ENCODE assay signal across 8 cellular contexts in the genomic region with DNA sequence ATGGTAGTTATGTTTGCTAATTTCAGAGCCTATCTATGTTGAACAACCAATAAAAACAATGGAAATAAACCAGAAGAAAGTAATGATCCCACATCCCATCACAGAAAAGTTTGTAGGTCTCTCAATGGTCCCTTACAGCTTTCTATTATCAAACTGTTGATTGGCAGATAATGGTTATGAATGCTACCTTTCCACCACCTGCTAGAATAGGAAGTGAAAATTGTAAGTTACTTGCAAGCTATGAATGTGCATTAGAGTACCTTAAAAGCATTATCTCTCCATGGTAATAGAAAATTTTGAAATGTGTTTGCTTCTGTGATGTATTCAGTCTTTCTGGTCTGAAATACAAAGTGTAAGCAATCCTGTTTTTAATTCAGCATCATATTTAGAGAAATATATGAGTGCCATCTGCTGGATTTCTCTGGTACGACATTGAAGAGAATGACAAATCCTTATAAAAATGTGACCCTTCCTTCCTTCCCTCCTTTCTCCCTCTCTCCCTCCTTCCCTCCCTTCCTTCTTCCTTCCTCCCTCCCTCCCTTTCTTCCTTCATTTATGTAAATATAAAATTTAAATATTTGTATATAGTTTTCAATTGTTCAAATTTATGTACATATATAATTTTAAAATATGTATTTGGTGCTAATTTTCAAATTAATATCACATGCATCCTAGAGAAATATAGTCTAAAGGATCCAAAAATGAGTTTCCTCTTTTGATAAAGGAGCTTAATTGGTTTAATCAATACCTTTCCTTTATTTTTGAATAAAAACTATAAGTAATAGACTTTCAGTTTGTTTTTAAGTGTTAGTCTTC. TPM values are rescaled to one million over a fixed set of nuclear protein-coding genes. Genes with fewer than 3 reads are reported as not detected.
DNase-seq lines count a peak whose midpoint lies in the region; ATAC-seq and TF ChIP-seq lines count a peak whose summit lies in the region.

No MANE protein-coding gene starts in this region.

- CTCF ChIA-PET in Panc1 (lab: Charles Lee): interaction anchor here (0.6 to 1.1 kb wide), 2 partner anchors 8 to 11 kb away, joined by 3 to 4 read pairs; no protein-coding TSS in a partner anchor

- no peak for TF ChIP-seq POLR2A in upper lobe of left lung (IDR thresholded peaks at IDR 0.05)

- H3K4me1 ChIP-seq in Panc1 (ENCODE audit: control insufficient read depth, insufficient read depth, low read length) (no peaks in the 10 kb centered on the region), upper lobe of left lung (no peaks in the 10 kb centered on the region)

- TF ChIP-seq CTCF in Panc1 (IDR thresholded peaks at IDR 0.05): peak; percentile 68; the same call in 1 of the 2 replicates
- peak in 3 of 6 experiments; percentile 40 to 53 (median 42) for TF ChIP-seq CTCF in upper lobe of left lung (IDR thresholded peaks at IDR 0.05)

- ATAC-seq in HG02870 (IDR thresholded peaks at IDR 0.05; ENCODE audit: unreplicated experiment): peak; percentile 71
- 0 out of 2 replicates have a peak, but pooled peaks have one; percentile 42 for ATAC-seq in Panc1
- ATAC-seq in HG02678 (IDR thresholded peaks at IDR 0.05; ENCODE audit: unreplicated experiment): no peak
- ATAC-seq in GM18861 (IDR thresholded peaks at IDR 0.05; ENCODE audit: unreplicated experiment): no peak
- ATAC-seq in upper lobe of left lung (ENCODE audit: low FRiP score in 2 of 2): no peak

- H3K36me3 ChIP-seq in Panc1 (ENCODE audit: control insufficient read depth, insufficient read depth, low read length): no peaks in the 10 kb centered on the region
- no peaks in the 10 kb centered on the region for H3K36me3 ChIP-seq in upper lobe of left lung

- POLR2A ChIA-PET in Panc1 (lab: Charles Lee): no interaction called here

- in situ Hi-C loops in G401 (cut with HindIII; ENCODE audit: low sequenced_read_pairs) (no loop called here), Panc1 (cut with HindIII; ENCODE audit: low pct_unique_long_range_greater_than_20kb, low sequenced_read_pairs) (no loop called here)

- H3K27me3 ChIP-seq in Panc1 (ENCODE audit: control insufficient read depth, insufficient read depth, low read length) (peaks cover 20% of the 10 kb centered on the region), upper lobe of left lung (no peaks in the 10 kb centered on the region)

- DNase-seq in G401 (ENCODE audit: low spot score) (peak; percentile 53), Panc1 (ENCODE audit: low read depth, low spot score) (peak; percentile 27), fibroblast of the conjunctiva (ENCODE audit: low read depth) (peak; percentile 8), stromal cell of bone marrow (ENCODE audit: low read depth) (peak; percentile 31), upper lobe of left lung (no peak)

- intact Hi-C loops in Panc1 (cut with micrococcal nuclease; ENCODE audit: unreplicated experiment): loop anchor here (1.0 to 10.0 kb wide), 6 partner anchors 584 to 1241 kb away; no protein-coding TSS in a partner anchor

- TF ChIP-seq EP300 in upper lobe of left lung (IDR thresholded peaks at IDR 0.05): no peak

- no peak overlapping the region for H3K4me3 ChIP-seq in Panc1 (ENCODE audit: low read depth in 2 of 2, low read length in 2 of 2)
- H3K4me3 ChIP-seq in upper lobe of left lung: no peak overlapping the region

- no TSS peak for BruUV-seq in Panc1 (replicated peaks; lab: Mats Ljungman, UMichigan)

- H3K9me3 ChIP-seq in Panc1 (ENCODE audit: control insufficient read depth, insufficient read depth, low read depth, low read length) (no peaks in the 10 kb centered on the region), upper lobe of left lung (no peaks in the 10 kb centered on the region)

- H3K27ac ChIP-seq in Panc1 (ENCODE audit: low read length) (no peak overlapping the region), upper lobe of left lung (no peak overlapping the region)

- WGBS in upper lobe of left lung, 2 donors: 0% methylated on average over 1 of the region's 1 CpG

RNA-seq across cellular contexts. Expression of gene PNLIPRP3, which starts 41.4 kb away (rescaled TPM):
- total RNA-seq in G401 (2014; rRNA removed; shearing (Covaris generic)): not detected in 2 replicates
- total RNA-seq in Panc1 (2021; ENCODE audit: unreplicated experiment): not detected
- not detected for polyA plus RNA-seq in Panc1 (2012; ENCODE audit: insufficient read length)
- total RNA-seq in upper lobe of left lung: under 1 TPM in 2 of 6 donors, not detected in 4; 0.20 to 0.22 TPM

Comparison
In these comparisons a context has a peak if more than half of its experiments do, and no peak if none do; other contexts are left out.
1. DNase-seq: peak in G401 (single experiment), Panc1 (single experiment), fibroblast of the conjunctiva (single experiment) and stromal cell of bone marrow (single experiment); none in upper lobe of left lung (0 of 2).
2. ATAC-seq: peak in HG02870 (single experiment) and Panc1 (single experiment); none in HG02678 (single experiment), GM18861 (single experiment) and upper lobe of left lung (0 of 2).